In the genomic region with DNA sequence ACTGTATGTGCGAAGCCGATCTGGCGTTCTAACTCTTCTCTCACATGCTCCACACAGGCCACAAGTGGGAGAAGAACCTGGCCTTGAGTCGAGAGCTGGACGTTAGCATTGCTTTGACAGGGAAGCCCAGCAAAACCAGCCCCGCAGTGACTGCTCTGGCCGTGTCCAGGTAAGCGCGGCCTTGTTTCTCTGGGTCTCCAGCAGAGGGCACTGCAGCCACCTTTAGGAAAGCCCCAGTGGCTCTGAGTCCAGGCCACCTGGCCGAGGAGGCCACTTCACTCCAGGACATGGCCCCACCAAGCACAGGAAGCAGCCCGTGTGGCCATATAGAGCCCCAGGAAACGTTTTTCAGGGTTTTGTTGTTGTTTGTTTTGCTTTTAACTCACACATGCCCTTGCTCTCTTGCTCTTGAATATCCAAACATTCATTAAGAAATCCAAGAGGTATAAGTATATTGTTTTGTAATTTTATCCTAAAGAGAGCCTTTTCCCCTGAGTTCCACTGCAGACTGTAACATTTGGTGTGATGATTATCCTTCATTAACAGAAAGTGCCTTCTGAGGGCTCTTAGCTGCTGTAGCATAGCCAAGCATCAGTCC, we compare ENCODE assay signal across 8 cellular contexts. TPM values are rescaled to one million over a fixed set of nuclear protein-coding genes. Genes with fewer than 3 reads are reported as not detected.
A peak's percentile ranks its signal among the peaks of the same experiment; 100 is the strongest.
DNase-seq lines count a peak whose midpoint lies in the region; ATAC-seq and TF ChIP-seq lines count a peak whose summit lies in the region.

No MANE protein-coding gene starts in this region.

- no peak overlapping the region for H3K9ac ChIP-seq in OCI-LY3 (ENCODE audit: low read length)

- peak; percentile 85 for TF ChIP-seq CTCF in CD14-positive monocyte (IDR thresholded peaks at IDR 0.05)
- peak; percentile 67 for TF ChIP-seq CTCF in OCI-LY3 (IDR thresholded peaks at IDR 0.05; ENCODE audit: low read depth, low read length)
- TF ChIP-seq CTCF in heart left ventricle (IDR thresholded peaks at IDR 0.05): peak; percentile 79 to 93 (median 88)
- peak; percentile 85 for TF ChIP-seq CTCF in retinal pigment epithelial cell (conservative IDR thresholded peaks at IDR 0.05; ENCODE audit: low read depth, low read length)

- no peaks in the 10 kb centered on the region for H3K4me1 Mint-ChIP-seq in CD14-positive monocyte
- no peaks in the 10 kb centered on the region for H3K4me1 Mint-ChIP-seq in activated naive CD8-positive, alpha-beta T cell treated with anti-CD3 and anti-CD28 coated beads, Interleukin-2, amount 10 ng/mL, durations not matched to agents 7 days and 5 days

- H3K9me3 ChIP-seq in OCI-LY3 (ENCODE audit: insufficient read depth, low read length) (no peaks in the 10 kb centered on the region), heart left ventricle (no peaks in the 10 kb centered on the region)

- no peak for DNase-seq in CD14-positive monocyte (ENCODE audit: low spot score)
- DNase-seq in activated naive CD8-positive, alpha-beta T cell treated with anti-CD3 and anti-CD28 coated beads, Interleukin-2, amount 10 ng/mL, durations not matched to agents 7 days and 5 days: peak; percentile 50
- peak in 4 of 5 donors; percentile 60 to 68 (median 61) for DNase-seq in heart left ventricle
- peak; percentile 7 for DNase-seq in retinal pigment epithelial cell (ENCODE audit: low read depth)

- no peak for TF ChIP-seq POLR2A in heart left ventricle (IDR thresholded peaks at IDR 0.05)

- POLR2A ChIA-PET in activated naive CD8-positive, alpha-beta T cell treated with anti-CD3 and anti-CD28 coated beads, Interleukin-2, amount 10 ng/mL, durations not matched to agents 7 days and 5 days (lab: Charles Lee): no interaction called here

- H3K4me1 ChIP-seq in OCI-LY3 (ENCODE audit: low read length) (no peaks in the 10 kb centered on the region), heart left ventricle (peaks cover 0 to 6% (median 4%) of the 10 kb centered on the region in 12 donors)

- no peak overlapping the region for H3K4me2 ChIP-seq in OCI-LY3 (ENCODE audit: low read length)

- peak overlapping the region in 1 of 7 donors; percentile 48 for H3K27ac Mint-ChIP-seq in CD14-positive monocyte
- H3K27ac Mint-ChIP-seq in activated naive CD8-positive, alpha-beta T cell treated with anti-CD3 and anti-CD28 coated beads, Interleukin-2, amount 10 ng/mL, durations not matched to agents 7 days and 5 days: no peak overlapping the region

- H3K9me3 Mint-ChIP-seq in CD14-positive monocyte: no peaks in the 10 kb centered on the region
- H3K9me3 Mint-ChIP-seq in activated naive CD8-positive, alpha-beta T cell treated with anti-CD3 and anti-CD28 coated beads, Interleukin-2, amount 10 ng/mL, durations not matched to agents 7 days and 5 days: no peaks in the 10 kb centered on the region

- H3K27me3 ChIP-seq in OCI-LY3 (ENCODE audit: low read depth, low read length) (no peaks in the 10 kb centered on the region), heart left ventricle (no peaks in the 10 kb centered on the region)

- 27 to 36% (median 32%) methylated on average over 7 to 12 of the region's 12 CpGs for WGBS in heart left ventricle, 4 donors

- intact Hi-C loops in CD14-positive monocyte (cut with micrococcal nuclease) (loop anchor here in 1 of 2 donors (5.0 to 10.0 kb wide), 2 partner anchors 433 to 536 kb away; no protein-coding TSS in a partner anchor), heart left ventricle (cut with DNase I) (loop anchor here (2.0 to 10.0 kb wide), 14 partner anchors 126 to 537 kb away; a partner anchor contains a TSS)

- H3K27me3 Mint-ChIP-seq in CD14-positive monocyte (ENCODE audit: low read depth in 3 of 3): no peaks in the 10 kb centered on the region
- no peaks in the 10 kb centered on the region for H3K27me3 Mint-ChIP-seq in activated naive CD8-positive, alpha-beta T cell treated with anti-CD3 and anti-CD28 coated beads, Interleukin-2, amount 10 ng/mL, durations not matched to agents 7 days and 5 days

- H4K20me1 ChIP-seq in OCI-LY3 (ENCODE audit: insufficient read depth, low read length): no peaks in the 10 kb centered on the region

- no peaks in the 10 kb centered on the region for H3K79me2 ChIP-seq in OCI-LY3 (ENCODE audit: low read length)

- no peak overlapping the region for H3K4me3 ChIP-seq in OCI-LY3 (ENCODE audit: low read length)
- no peak overlapping the region for H3K4me3 ChIP-seq in heart left ventricle
- no peak overlapping the region for H3K4me3 ChIP-seq in retinal pigment epithelial cell (ENCODE audit: low read length)

- peaks cover 29% of the 10 kb centered on the region for H3K36me3 ChIP-seq in OCI-LY3 (replicated peaks; ENCODE audit: low read depth, low read length)
- H3K36me3 ChIP-seq in heart left ventricle: no peaks in the 10 kb centered on the region

- H3K4me3 Mint-ChIP-seq in CD14-positive monocyte: no peak overlapping the region
- H3K4me3 Mint-ChIP-seq in activated naive CD8-positive, alpha-beta T cell treated with anti-CD3 and anti-CD28 coated beads, Interleukin-2, amount 10 ng/mL, durations not matched to agents 7 days and 5 days: no peak overlapping the region

- no peak overlapping the region for H2AFZ ChIP-seq in OCI-LY3 (ENCODE audit: low read depth, low read length)

- no peak overlapping the region for H3K27ac ChIP-seq in OCI-LY3 (ENCODE audit: low read length)
- no peak overlapping the region for H3K27ac ChIP-seq in heart left ventricle

- ATAC-seq in GM19395 (IDR thresholded peaks at IDR 0.05; ENCODE audit: unreplicated experiment): peak; percentile 56
- ATAC-seq in activated naive CD8-positive, alpha-beta T cell treated with anti-CD3 and anti-CD28 coated beads, Interleukin-2, amount 10 ng/mL, durations not matched to agents 7 days and 5 days (ENCODE audit: low read depth): peak; percentile 73
- peak; percentile 69 to 93 (median 86) for ATAC-seq in heart left ventricle
- ATAC-seq in HG02623 (IDR thresholded peaks at IDR 0.05; ENCODE audit: unreplicated experiment): no peak
- no peak for ATAC-seq in GM21619 (IDR thresholded peaks at IDR 0.05; ENCODE audit: unreplicated experiment)

- peaks cover 74 to 76% of the 10 kb centered on the region in 2 donors for H3K36me3 Mint-ChIP-seq in CD14-positive monocyte
- no peaks in the 10 kb centered on the region for H3K36me3 Mint-ChIP-seq in activated naive CD8-positive, alpha-beta T cell treated with anti-CD3 and anti-CD28 coated beads, Interleukin-2, amount 10 ng/mL, durations not matched to agents 7 days and 5 days

RNA-seq across cellular contexts. Expression of a gene that starts 41.8 kb away (rescaled TPM):
- polyA plus RNA-seq in CD14-positive monocyte (not detected), heart left ventricle (not detected)
- total RNA-seq in activated naive CD8-positive, alpha-beta T cell treated with anti-CD3 and anti-CD28 coated beads, Interleukin-2, amount 10 ng/mL, durations not matched to agents 7 days and 5 days: under 1 TPM in 1 of 2 experiments, not detected in 1; 0.25 TPM
- total RNA-seq in heart left ventricle: not detected

Comparison
In these comparisons a context has a peak if more than half of its experiments do, and no peak if none do; other contexts are left out.
1. ATAC-seq: peak in GM19395 (single experiment), activated naive CD8-positive, alpha-beta T cell treated with anti-CD3 and anti-CD28 coated beads, Interleukin-2, amount 10 ng/mL, durations not matched to agents 7 days and 5 days (single experiment) and heart left ventricle (4 of 4); none in HG02623 (single experiment) and GM21619 (single experiment).
2. Peak in every context shown above with its lines, with median percentiles within 50 percentile points of each other: CTCF ChIP-seq.